1 cellular context compared by ENCODE assay signal in the genomic region with DNA sequence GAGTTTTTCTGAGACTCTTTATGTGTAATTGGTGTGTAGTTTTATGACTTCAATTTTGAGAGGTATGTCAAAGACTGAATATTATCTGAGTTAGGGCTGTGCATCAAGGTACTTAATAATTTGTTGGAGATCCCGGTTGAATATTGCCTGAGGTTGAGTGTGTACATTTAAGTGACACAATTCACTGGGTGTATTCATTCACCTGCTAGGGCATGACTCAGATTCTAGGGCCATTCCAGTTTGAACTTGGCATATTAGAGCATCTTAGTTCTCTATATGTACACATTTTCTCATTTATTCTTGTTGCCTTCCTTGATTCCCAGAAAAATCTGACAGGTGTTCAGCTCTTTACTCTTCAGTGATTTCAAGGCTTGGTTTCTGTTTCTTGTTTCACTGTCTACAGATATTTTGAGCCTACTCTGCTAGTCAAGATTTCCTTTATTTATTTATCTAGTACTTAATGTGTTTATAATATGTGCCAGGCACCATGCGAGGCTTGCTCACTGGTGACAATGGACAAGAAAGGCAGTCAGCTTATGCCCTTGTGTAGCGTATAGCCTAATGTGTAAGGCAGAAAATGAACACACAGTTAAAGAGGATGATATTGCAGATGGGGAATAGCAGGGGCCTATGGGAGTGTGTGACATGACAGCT.
TF ChIP-seq lines count a peak whose summit lies in the region.

No MANE protein-coding gene starts in this region.

TF ChIP-seq in HEK293T, 16 proteins besides CTCF, POLR2A, EP300 and RAD21 (continued from another document):
- TF ChIP-seq HDGF (IDR thresholded peaks at IDR 0.05; ENCODE audit: borderline replicate concordance) (no peak), SP1 (IDR thresholded peaks at IDR 0.05) (no peak)
